ENCODE assay signal across 27 cellular contexts in genomic region chr20:63503524-63503923, GRCh38. TPM values are rescaled to one million over a fixed set of nuclear protein-coding genes. Genes with fewer than 3 reads are reported as not detected.
DNase-seq lines count a peak whose midpoint lies in the region; ATAC-seq lines count a peak whose summit lies in the region.
"Had no signal": no experiment of that assay in that cellular context is flagged by ENCODE, and none has a peak within 500 bp of the region (broad histone marks: within the 10 kb centered on the region; RNA-seq: fewer than 3 reads in every experiment).

No MANE protein-coding gene starts in this region.

- H3K4me3 ChIP-seq in BLaER1 (no peak overlapping the region), neuronal stem cell (ENCODE audit: low read length in 2 of 2) (no peak overlapping the region)
- H3K4me3 ChIP-seq: GM12878, GM23338, HAP-1, PC-9 had no signal

- H2AFZ ChIP-seq in neuronal stem cell (ENCODE audit: low read length), result peak overlapping the region; percentile 11
- H2AFZ ChIP-seq: GM23338, PC-9 had no signal

- no peak overlapping the region for H4K8ac ChIP-seq in neuronal stem cell (ENCODE audit: low read depth, low read length)

- H3K9ac ChIP-seq in BLaER1 (no peak overlapping the region), neuronal stem cell (ENCODE audit: low read depth, low read length, poor library complexity) (no peak overlapping the region)
- H3K9ac ChIP-seq: KMS-11 had no signal

- H3K4me2 ChIP-seq in BLaER1 (peak overlapping the region; percentile 97), neuronal stem cell (ENCODE audit: insufficient read depth, low read length, poor library complexity, severe bottlenecking) (no peak overlapping the region)
- H3K4me2 ChIP-seq: GM23338, KMS-11, PC-9 had no signal

- no peak overlapping the region for H2BK15ac ChIP-seq in neuronal stem cell (ENCODE audit: low read length)

- peaks cover 29% of the 10 kb centered on the region for H3K9me3 ChIP-seq in BLaER1
- H3K9me3 ChIP-seq in neuronal stem cell (replicated peaks in 1 of 2; ENCODE audit: control insufficient read depth in 2 of 2, insufficient read depth in 1 of 2, low read depth in 1 of 2, low read length in 2 of 2), result peaks cover 9 to 23% of the 10 kb centered on the region in 2 donors

- H3K27ac ChIP-seq in BLaER1 (no peak overlapping the region), neuronal stem cell (replicated peaks; ENCODE audit: low read length) (no peak overlapping the region)
- H3K27ac ChIP-seq: KMS-11, PC-9 had no signal

- no peak overlapping the region for H2BK120ac ChIP-seq in neuronal stem cell (ENCODE audit: low read depth, low read length)

- H3K4me1 ChIP-seq in BLaER1 (peaks cover 57% of the 10 kb centered on the region), neuronal stem cell (ENCODE audit: control insufficient read depth in 2 of 2, insufficient read depth in 1 of 2, low read depth in 1 of 2, low read length in 2 of 2) (peaks cover 9 to 17% of the 10 kb centered on the region in 2 donors)

- no peaks in the 10 kb centered on the region for H4K20me1 ChIP-seq in BLaER1

- no peaks in the 10 kb centered on the region for H3K36me3 ChIP-seq in BLaER1
- no peaks in the 10 kb centered on the region for H3K36me3 ChIP-seq in neuronal stem cell (replicated peaks in 1 of 2; ENCODE audit: control insufficient read depth in 2 of 2, insufficient read depth in 2 of 2, low read length in 2 of 2)
- H3K36me3 ChIP-seq: HAP-1 had no signal

- no CpG with 5 or more reads among the region's 7 CpGs for WGBS in neuronal stem cell (ENCODE audit: extremely low coverage in 2 of 2, insufficient read length in 2 of 2, insufficient replicate concordance in 1 of 2), 2 donors

- no peak overlapping the region for H2BK5ac ChIP-seq in neuronal stem cell (ENCODE audit: low read length)

- H3K23ac ChIP-seq in neuronal stem cell (ENCODE audit: low read depth, low read length, poor library complexity), result no peak overlapping the region

- ATAC-seq in GM18519 (IDR thresholded peaks at IDR 0.05; ENCODE audit: low FRiP score, unreplicated experiment) (no peak), GM21447 (IDR thresholded peaks at IDR 0.05; ENCODE audit: unreplicated experiment) (no peak)
- ATAC-seq: GM12878 had no signal

- no peak overlapping the region for H3K14ac ChIP-seq in neuronal stem cell (ENCODE audit: low read length)

- no peak overlapping the region for H2AK5ac ChIP-seq in neuronal stem cell (ENCODE audit: low read depth, low read length)

- no peak overlapping the region for H4K91ac ChIP-seq in neuronal stem cell (ENCODE audit: low read depth, low read length, poor library complexity)

- no peak overlapping the region for H3K18ac ChIP-seq in neuronal stem cell (ENCODE audit: low read length)

- DNase-seq in NCI-H146 (lab: John Stamatoyannopoulos, UW), result peak; percentile 66
- DNase-seq in NCI-H146 treated with DMSO at 0.1 percent for 48 hours (lab: John Stamatoyannopoulos, UW; ENCODE audit: unreplicated experiment), result no peak
- peak; percentile 28 for DNase-seq in NCI-H69 (lab: John Stamatoyannopoulos, UW)
- no peak for DNase-seq in neuronal stem cell (ENCODE audit: low spot score)
- no peak for DNase-seq in DMS53 treated with DMSO at 0.1 percent for 48 hours (lab: John Stamatoyannopoulos, UW; ENCODE audit: unreplicated experiment)
- DNase-seq: 8988T; ACHN; CD4-positive, CD25-positive, alpha-beta regulatory T cell; DMS79; EL; GDM1; IMR-90; MM.1S; NCI-H187 treated with DMSO at 0.1 percent for 48 hours; NCI-H446; NCI-H82; NK-92 treated with Interleukin-12 subunit alpha and Interleukin-12 subunit beta, amount 100 ng/mL, for 24 hours; PC-9; SW 1271 had no signal

- H3K27me3 ChIP-seq in BLaER1 (0 out of 2 replicates have a peak, but pooled peaks cover 4% of the 10 kb centered on the region), neuronal stem cell (ENCODE audit: control insufficient read depth in 3 of 3, insufficient read depth in 3 of 3, low read depth in 1 of 3, low read length in 3 of 3) (peaks cover 9 to 27% (median 20%) of the 10 kb centered on the region in 3 experiments)

- no peaks in the 10 kb centered on the region for H3K79me1 ChIP-seq in neuronal stem cell (ENCODE audit: low read depth, low read length)

- H3K4ac ChIP-seq in neuronal stem cell (ENCODE audit: low read length), result no peak overlapping the region

- H2BK12ac ChIP-seq in neuronal stem cell (ENCODE audit: low read length), result no peak overlapping the region

RNA-seq across cellular contexts. Expression of gene EEF1A2, which starts 4.6 kb away (rescaled TPM):
- 0.57 TPM for polyA plus RNA-seq in neuronal stem cell (2013, experiment 1 of 2)
- 0.96 TPM for polyA plus RNA-seq in neuronal stem cell (2013, experiment 2 of 2)
- polyA plus RNA-seq: GM12878 had no signal

RNA-seq across cellular contexts. Expression of gene PPDPF, which starts 17.0 kb away (rescaled TPM):
- 310 TPM for polyA plus RNA-seq in neuronal stem cell (2013, experiment 1 of 2)
- 296 TPM for polyA plus RNA-seq in neuronal stem cell (2013, experiment 2 of 2)

RNA-seq across cellular contexts. Expression of gene KCNQ2, which starts 31.1 kb away (rescaled TPM):
- 79.3 TPM for polyA plus RNA-seq in neuronal stem cell (2013, experiment 1 of 2)
- 73.4 TPM for polyA plus RNA-seq in neuronal stem cell (2013, experiment 2 of 2)
- polyA plus RNA-seq: BJ had no signal

RNA-seq across cellular contexts. Expression of gene PTK6, which starts 33.7 kb away (rescaled TPM):
- polyA plus RNA-seq in neuronal stem cell (2013, experiment 1 of 2), result not detected
- not detected for polyA plus RNA-seq in neuronal stem cell (2013, experiment 2 of 2)
- polyA plus RNA-seq: GM23338, IMR-90 had no signal

RNA-seq across cellular contexts. Expression of gene SRMS, which starts 44.0 kb away (rescaled TPM):
- polyA plus RNA-seq in neuronal stem cell (2013, experiment 1 of 2), result not detected
- polyA plus RNA-seq in neuronal stem cell (2013, experiment 2 of 2), result not detected
- polyA plus RNA-seq: BJ; CD4-positive, CD25-positive, alpha-beta regulatory T cell; GM12878; IMR-90 had no signal

Comparison
In these comparisons a context has a peak if more than half of its experiments do, and no peak if none do; other contexts are left out.
1. DNase-seq: peak in NCI-H146 (single experiment) and NCI-H69 (single experiment); none in NCI-H146 treated with DMSO at 0.1 percent for 48 hours (single experiment), neuronal stem cell (single experiment) and DMS53 treated with DMSO at 0.1 percent for 48 hours (single experiment).